Comparison of ENCODE assay signal across 33 cellular contexts in genomic region chr16:82067810-82068325, GRCh38. TPM values are rescaled to one million over a fixed set of nuclear protein-coding genes. Genes with fewer than 3 reads are reported as not detected.
"Had no signal": no experiment of that assay in that cellular context is flagged by ENCODE, and none has a peak within 500 bp of the region (broad histone marks: within the 10 kb centered on the region; RNA-seq: fewer than 3 reads in every experiment).

No MANE protein-coding gene starts in this region.

- H3K9ac ChIP-seq: neural progenitor cell had no signal

- H3K9me3 ChIP-seq: mucosa of descending colon, prostate gland, right atrium auricular region, sigmoid colon, thoracic aorta, tibial nerve, upper lobe of left lung, vagina had no signal

- DNase-seq: effector CD8-positive, alpha-beta T cell; endodermal cell; foreskin keratinocyte; glutamatergic neuron; heart right ventricle; hypothalamus; immature natural killer cell; islet precursor cell; kidney glomerular epithelial cell; left ventricle myocardium superior; naive B cell; sigmoid colon; spleen; stimulated activated CD4-positive, alpha-beta T cell treated with anti-CD3 and anti-CD28 coated beads, Interleukin-4, amount 100 ng/mL, for 4 hours; stimulated activated naive CD8-positive, alpha-beta T cell treated with anti-CD3 and anti-CD28 coated beads, Interleukin-15, Interleukin-2, amounts not matched to agents 100 U/mL and 50 U/mL, for 24 hours; substantia nigra; upper lobe of left lung had no signal

- FAIRE-seq: colon had no signal

- H3K9me3 Mint-ChIP-seq: natural killer cell treated with Interleukin-12 subunit alpha and Interleukin-12 subunit beta and Interleukin-15 and Interleukin-18, amount 100 ng/mL, for 72 hours had no signal

- H3K27ac ChIP-seq: foreskin keratinocyte, heart right ventricle, neural progenitor cell, prostate gland, right atrium auricular region, sigmoid colon, spleen, thoracic aorta, tibial nerve, upper lobe of left lung, vagina had no signal

- ATAC-seq: esophagus mucosa; foreskin keratinocyte; heart right ventricle; left ventricle myocardium superior; natural killer cell treated with Interleukin-12 subunit alpha and Interleukin-12 subunit beta and Interleukin-15 and Interleukin-18, amount 100 ng/mL, for 72 hours; stimulated activated memory B cell treated with anti-CD40 and anti-IgM and Interleukin-4, amounts not matched to agents 10 μg/mL and 1 μg/mL and 100 μg/mL, for 72 hours; stimulated activated naive CD8-positive, alpha-beta T cell treated with anti-CD3 and anti-CD28 coated beads, Interleukin-15, Interleukin-2, amounts not matched to agents 100 U/mL and 50 U/mL, for 24 hours had no signal

- H3K27me3 ChIP-seq: foreskin keratinocyte, neural progenitor cell, right atrium auricular region, sigmoid colon, tibial nerve, upper lobe of left lung, vagina had no signal

- H3K36me3 Mint-ChIP-seq: immature natural killer cell; mesothelial cell of epicardium; natural killer cell treated with Interleukin-12 subunit alpha and Interleukin-12 subunit beta and Interleukin-15 and Interleukin-18, amount 100 ng/mL, for 72 hours; stimulated activated memory B cell treated with anti-CD40 and anti-IgM and Interleukin-4, amounts not matched to agents 10 μg/mL and 1 μg/mL and 100 μg/mL, for 72 hours had no signal

- H3K4me3 ChIP-seq: heart right ventricle, lung, mucosa of descending colon, neural progenitor cell, prostate gland, right atrium auricular region, sigmoid colon, spleen, thoracic aorta, tibial nerve, upper lobe of left lung, vagina had no signal

- H3K36me3 ChIP-seq: heart right ventricle, neural progenitor cell, prostate gland, right atrium auricular region, sigmoid colon, spleen, thoracic aorta, tibial nerve, upper lobe of left lung, vagina had no signal

- H3K4me1 ChIP-seq: heart right ventricle, prostate gland, right atrium auricular region, spleen, tibial nerve, vagina had no signal

- H2AFZ ChIP-seq: neural progenitor cell had no signal

- H3K4me3 Mint-ChIP-seq: endodermal cell; immature natural killer cell; memory B cell; mesothelial cell of epicardium; naive B cell; natural killer cell treated with Interleukin-12 subunit alpha and Interleukin-12 subunit beta and Interleukin-15 and Interleukin-18, amount 100 ng/mL, for 72 hours; neural progenitor cell; stimulated activated memory B cell treated with anti-CD40 and anti-IgM and Interleukin-4, amounts not matched to agents 10 μg/mL and 1 μg/mL and 100 μg/mL, for 72 hours had no signal

- H3K4me2 ChIP-seq: neural progenitor cell had no signal

- H3K27ac Mint-ChIP-seq: endodermal cell; immature natural killer cell; memory B cell; mesothelial cell of epicardium; naive B cell; natural killer cell treated with Interleukin-12 subunit alpha and Interleukin-12 subunit beta and Interleukin-15 and Interleukin-18, amount 100 ng/mL, for 72 hours; neural progenitor cell; stimulated activated memory B cell treated with anti-CD40 and anti-IgM and Interleukin-4, amounts not matched to agents 10 μg/mL and 1 μg/mL and 100 μg/mL, for 72 hours had no signal

- H3K4me1 Mint-ChIP-seq: immature natural killer cell; memory B cell; naive B cell; neural progenitor cell; stimulated activated memory B cell treated with anti-CD40 and anti-IgM and Interleukin-4, amounts not matched to agents 10 μg/mL and 1 μg/mL and 100 μg/mL, for 72 hours had no signal

RNA-seq across cellular contexts. Expression of gene HSD17B2, which starts 32.8 kb away (rescaled TPM):
- total RNA-seq: endodermal cell; heart right ventricle; left ventricle myocardium superior; natural killer cell treated with Interleukin-12 subunit alpha and Interleukin-12 subunit beta and Interleukin-15 and Interleukin-18, amount 100 ng/mL, for 72 hours; right atrium auricular region; sigmoid colon; skeletal muscle tissue; spleen; thoracic aorta; tibial nerve had no signal
- polyA plus RNA-seq: immature natural killer cell had no signal

RNA-seq across cellular contexts. Expression of gene SDR42E1, which starts 56.6 kb away (rescaled TPM):
- total RNA-seq: osteocyte had no signal
